ENCODE assay signal across 10 cellular contexts in genomic region chr11:33832676-33833075, GRCh38. TPM values are rescaled to one million over a fixed set of nuclear protein-coding genes. Genes with fewer than 3 reads are reported as not detected.
"Had no signal": no experiment of that assay in that cellular context is flagged by ENCODE, and none has a peak within 500 bp of the region (broad histone marks: within the 10 kb centered on the region; RNA-seq: fewer than 3 reads in every experiment).

No MANE protein-coding gene starts in this region.

- DNase-seq: GM23248, GOT3, H7, H9, HCEC 1CT, HFFc6 had no signal

- H3K27ac Mint-ChIP-seq: H9, HFFc6 had no signal

- ATAC-seq: HCT116 had no signal

- H3K4me3 Mint-ChIP-seq: H9, HFFc6 had no signal

- H3K4me3 ChIP-seq: GM23248, HAP-1 had no signal

- H3K36me3 ChIP-seq: HAP-1 had no signal

- H2AFZ ChIP-seq: GM23248 had no signal

- H3K9ac ChIP-seq: GM23248 had no signal

- H3K4me1 ChIP-seq: HAP-1 had no signal

- H3K27ac ChIP-seq: GM23248 had no signal

- FAIRE-seq: H1, H54 had no signal

- H3K9me3 ChIP-seq: HAP-1 had no signal

- H3K9me3 Mint-ChIP-seq: H9, HFFc6 had no signal

RNA-seq across cellular contexts. Expression of gene LMO2, which starts 59.2 kb away (rescaled TPM):
- total RNA-seq: GM23248 had no signal
- polyA plus RNA-seq: GM23248 had no signal
